11 cellular contexts compared by ENCODE assay signal in the genomic region with DNA sequence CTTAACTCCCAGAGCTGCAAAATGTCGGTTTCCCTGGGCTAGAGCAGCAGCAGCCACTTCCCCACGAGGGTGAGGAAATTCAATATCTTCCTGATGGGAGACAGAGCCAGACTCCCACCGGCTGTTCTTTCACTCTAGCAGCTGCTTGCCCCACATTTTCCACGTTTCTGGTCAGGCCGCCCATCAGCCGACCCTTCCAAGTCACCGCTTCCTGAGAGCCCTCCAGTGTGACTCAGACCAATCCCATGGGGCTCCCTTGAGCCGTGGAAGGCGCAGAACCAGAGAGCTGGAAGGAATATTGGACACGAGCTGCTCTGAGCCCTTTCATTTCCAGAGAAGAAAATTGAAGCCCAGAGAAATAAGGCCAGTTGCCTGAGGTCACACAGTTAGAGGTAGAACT.
DNase-seq lines count a peak whose midpoint lies in the region; ATAC-seq and TF ChIP-seq lines count a peak whose summit lies in the region.
"Had no signal": no experiment of that assay in that cellular context is flagged by ENCODE, and none has a peak within 500 bp of the region (broad histone marks: within the 10 kb centered on the region; RNA-seq: fewer than 3 reads in every experiment).

No MANE protein-coding gene starts in this region.

- H3K4me1 ChIP-seq in esophagus squamous epithelium: peaks cover 0 to 34% (median 7%) of the 10 kb centered on the region in 3 donors
- peaks cover 0 to 4% (median 0%) of the 10 kb centered on the region in 4 donors for H3K4me1 ChIP-seq in upper lobe of left lung

- no peak for TF ChIP-seq CTCF in esophagus squamous epithelium (IDR thresholded peaks at IDR 0.05)
- TF ChIP-seq CTCF in mesothelial cell of epicardium (IDR thresholded peaks at IDR 0.05; ENCODE audit: unreplicated experiment): no peak
- no peak for TF ChIP-seq CTCF in upper lobe of left lung (IDR thresholded peaks at IDR 0.05)

- H3K27me3 Mint-ChIP-seq in mesothelial cell of epicardium (ENCODE audit: low read depth): no peaks in the 10 kb centered on the region
- H3K27me3 Mint-ChIP-seq in immature natural killer cell (ENCODE audit: low read depth in 3 of 3): peaks cover 6 to 9% (median 7%) of the 10 kb centered on the region in 3 donors

- no peak for TF ChIP-seq EP300 in upper lobe of left lung (IDR thresholded peaks at IDR 0.05)

- TF ChIP-seq POLR2A in esophagus squamous epithelium (IDR thresholded peaks at IDR 0.05) (no peak), upper lobe of left lung (IDR thresholded peaks at IDR 0.05) (no peak)

- H3K27ac ChIP-seq in esophagus squamous epithelium (peak overlapping the region; percentile 24 to 80 (median 50)), upper lobe of left lung (peak overlapping the region; percentile 7 to 41 (median 17))

- H3K4me3 ChIP-seq in esophagus squamous epithelium: no peak overlapping the region
- no peak overlapping the region for H3K4me3 ChIP-seq in upper lobe of left lung

- H3K4me3 Mint-ChIP-seq in mesothelial cell of epicardium: no peak overlapping the region
- H3K4me3 Mint-ChIP-seq in immature natural killer cell: no peak overlapping the region
- H3K4me3 Mint-ChIP-seq: activated naive CD8-positive, alpha-beta T cell had no signal

- H3K9me3 ChIP-seq in esophagus squamous epithelium: peaks cover 0 to 15% (median 8%) of the 10 kb centered on the region in 3 donors
- H3K9me3 ChIP-seq in upper lobe of left lung: peaks cover 9 to 16% (median 12%) of the 10 kb centered on the region in 4 donors

- H3K4me1 Mint-ChIP-seq in mesothelial cell of epicardium (peaks cover 46% of the 10 kb centered on the region), immature natural killer cell (no peaks in the 10 kb centered on the region)

- H3K36me3 ChIP-seq in esophagus squamous epithelium (no peaks in the 10 kb centered on the region), upper lobe of left lung (no peaks in the 10 kb centered on the region)

- H3K36me3 Mint-ChIP-seq in mesothelial cell of epicardium (peaks cover 21% of the 10 kb centered on the region), immature natural killer cell (peaks cover 0 to 8% (median 0%) of the 10 kb centered on the region in 3 donors)
- H3K36me3 Mint-ChIP-seq: activated naive CD8-positive, alpha-beta T cell had no signal

- H3K9me3 Mint-ChIP-seq in mesothelial cell of epicardium (peaks cover 23% of the 10 kb centered on the region), immature natural killer cell (peaks cover 3 to 18% (median 14%) of the 10 kb centered on the region in 6 donors)

- H3K27ac Mint-ChIP-seq in mesothelial cell of epicardium (peak overlapping the region; percentile 86), immature natural killer cell (no peak overlapping the region)
- H3K27ac Mint-ChIP-seq: activated naive CD8-positive, alpha-beta T cell had no signal

- 27 to 56% methylated on average over 5 to 6 of the region's 10 CpGs for WGBS in esophagus squamous epithelium, 2 donors
- 56 to 57% methylated on average over 10 of the region's 10 CpGs for WGBS in upper lobe of left lung, 2 donors

- intact Hi-C loops in esophagus squamous epithelium (cut with DNase I): no loop called here

- peak; percentile 80 for DNase-seq in NCI-H2171 treated with DMSO at 0.1 percent for 48 hours (lab: John Stamatoyannopoulos, UW)
- no peak for DNase-seq in esophagus squamous epithelium (lab: John Stamatoyannopoulos, UW)
- DNase-seq in mesothelial cell of epicardium (ENCODE audit: low spot score in 2 of 2, unreplicated experiment in 2 of 2): no peak
- DNase-seq in upper lobe of left lung: no peak
- no peak for DNase-seq in immature natural killer cell
- DNase-seq in NK-92 treated with Interleukin-12 subunit alpha and Interleukin-12 subunit beta, amount 100 ng/mL, for 24 hours (lab: John Stamatoyannopoulos, UW): no peak
- no peak for DNase-seq in midbrain (lab: John Stamatoyannopoulos, UW)
- DNase-seq: GDM1, OCI-M1 had no signal

- H3K27me3 ChIP-seq in esophagus squamous epithelium (no peaks in the 10 kb centered on the region), upper lobe of left lung (no peaks in the 10 kb centered on the region)

- ATAC-seq in upper lobe of left lung (ENCODE audit: low FRiP score in 2 of 2): peak; percentile 34 to 87
- ATAC-seq in GM21786 (IDR thresholded peaks at IDR 0.05; ENCODE audit: unreplicated experiment): no peak
